8 cellular contexts compared by ENCODE assay signal in genomic region chr2:108786008-108786353, GRCh38. TPM values are rescaled to one million over a fixed set of nuclear protein-coding genes. Genes with fewer than 3 reads are reported as not detected.
DNase-seq lines count a peak whose midpoint lies in the region; ATAC-seq and TF ChIP-seq lines count a peak whose summit lies in the region.

No MANE protein-coding gene starts in this region.

- 0% methylated on average over 1 of the region's 1 CpG for WGBS in spleen, 5 donors

- H3K4me1 ChIP-seq in HEK293 (ENCODE audit: control insufficient read depth, insufficient read depth, low read length), result no peaks in the 10 kb centered on the region
- peaks cover 0 to 21% (median 14%) of the 10 kb centered on the region in 6 donors for H3K4me1 ChIP-seq in spleen

- intact Hi-C loops in spleen (cut with DNase I; ENCODE audit: low total_unique reads), result no loop called here

- H3K27me3 ChIP-seq in spleen (replicated peaks in 1 of 7), result no peaks in the 10 kb centered on the region

- H3K27me3 Mint-ChIP-seq in glutamatergic neuron (ENCODE audit: unreplicated experiment), result peaks cover 3% of the 10 kb centered on the region

- peak overlapping the region; percentile 98 for H3K4me3 Mint-ChIP-seq in glutamatergic neuron (ENCODE audit: unreplicated experiment)

- no peak for DNase-seq in glutamatergic neuron
- DNase-seq in spleen, result no peak
- no peak for DNase-seq in left lobe of liver (ENCODE audit: low spot score)
- no peak for DNase-seq in NCI-H2081 treated with DMSO at 0.1 percent for 48 hours (lab: John Stamatoyannopoulos, UW)
- no peak for DNase-seq in DMS 273 treated with DMSO at 0.1 percent for 48 hours (lab: John Stamatoyannopoulos, UW)

- no peaks in the 10 kb centered on the region for H3K36me3 Mint-ChIP-seq in glutamatergic neuron (ENCODE audit: unreplicated experiment)

- H3K4me3 ChIP-seq in HEK293 (ENCODE audit: low read depth, low read length) (peak overlapping the region; percentile 77), spleen (peak overlapping the region; percentile 70 to 86 (median 76))

- H3K27ac Mint-ChIP-seq in glutamatergic neuron (ENCODE audit: unreplicated experiment), result no peak overlapping the region

- POLR2A ChIA-PET in HEK293 (lab: Yijun Ruan, JAX), result no interaction called here

- H3K36me3 ChIP-seq in HEK293 (ENCODE audit: control insufficient read depth in 2 of 2, insufficient read depth in 1 of 2, low read length in 2 of 2), result peaks cover 54 to 56% of the 10 kb centered on the region in 2 experiments
- peaks cover 0 to 47% (median 32%) of the 10 kb centered on the region in 6 donors for H3K36me3 ChIP-seq in spleen

- TF ChIP-seq POLR2A in spleen (IDR thresholded peaks at IDR 0.05), result no peak

- CTCF ChIA-PET in HEK293 (lab: Yijun Ruan, JAX), result no interaction called here

- peaks cover 10% of the 10 kb centered on the region for H3K4me1 Mint-ChIP-seq in glutamatergic neuron (ENCODE audit: low read depth, unreplicated experiment)

- H3K27ac ChIP-seq in HEK293 (ENCODE audit: extremely low read depth, low read depth, low read length) (peak overlapping the region; percentile 81; the same call in 1 of the 2 replicates), VCaP (peak overlapping the region; percentile 85), spleen (peak overlapping the region; percentile 36 to 88 (median 83))

- peaks cover 4% of the 10 kb centered on the region for H3K9me3 Mint-ChIP-seq in glutamatergic neuron (ENCODE audit: unreplicated experiment)

- H3K9me3 ChIP-seq in HEK293 (ENCODE audit: control insufficient read depth, insufficient read depth, low read depth, low read length), result no peaks in the 10 kb centered on the region
- H3K9me3 ChIP-seq in spleen, result no peaks in the 10 kb centered on the region

- TF ChIP-seq CTCF in HEK293 (tag by site-specific recombination; IDR thresholded peaks at IDR 0.05) (no peak), VCaP (conservative IDR thresholded peaks at IDR 0.05) (no peak), glutamatergic neuron (IDR thresholded peaks at IDR 0.05; ENCODE audit: partially characterized antibody, unreplicated experiment) (no peak), spleen (IDR thresholded peaks at IDR 0.05 in 8 of 11, conservative IDR thresholded peaks at IDR 0.05 in 3 of 11) (no peak)

- ATAC-seq in HG03342 (IDR thresholded peaks at IDR 0.05; ENCODE audit: unreplicated experiment) (no peak), left lobe of liver (no peak)

TF ChIP-seq in HEK293, 187 proteins besides CTCF, POLR2A, EP300 and RAD21:
- TF ChIP-seq ZBTB44 (tag by site-specific recombination; IDR thresholded peaks at IDR 0.05), result no peak
- TF ChIP-seq ZNF362 (tag by site-specific recombination; IDR thresholded peaks at IDR 0.05), result peak; percentile 97
TF ChIP-seq in HEK293: peak in this region for 1.

RNA-seq across cellular contexts. Expression of gene CCDC138, which starts 0.6 kb away (rescaled TPM):
- total RNA-seq in glutamatergic neuron (ENCODE audit: unreplicated experiment), result 12.0 TPM
- total RNA-seq in spleen, result 10 to 100 TPM in 2 of 7 donors, 1 to 10 TPM in 5; 3.5 to 10.5 (median 6.5) TPM
- 1 to 10 TPM; 2.0 to 3.3 (median 2.5) TPM for polyA plus RNA-seq in spleen
- total RNA-seq in left lobe of liver, result 3.1 TPM
